1 cellular context compared by ENCODE assay signal in genomic region chr22:29030618-29031235, GRCh38.
A peak's percentile ranks its signal among the peaks of the same experiment; 100 is the strongest.
TF ChIP-seq lines count a peak whose summit lies in the region.

No MANE protein-coding gene starts in this region.

TF ChIP-seq in HepG2, 621 proteins besides CTCF, POLR2A, EP300 and RAD21 (continued from another document and continues in another):
- TF ChIP-seq, protein P1, sequence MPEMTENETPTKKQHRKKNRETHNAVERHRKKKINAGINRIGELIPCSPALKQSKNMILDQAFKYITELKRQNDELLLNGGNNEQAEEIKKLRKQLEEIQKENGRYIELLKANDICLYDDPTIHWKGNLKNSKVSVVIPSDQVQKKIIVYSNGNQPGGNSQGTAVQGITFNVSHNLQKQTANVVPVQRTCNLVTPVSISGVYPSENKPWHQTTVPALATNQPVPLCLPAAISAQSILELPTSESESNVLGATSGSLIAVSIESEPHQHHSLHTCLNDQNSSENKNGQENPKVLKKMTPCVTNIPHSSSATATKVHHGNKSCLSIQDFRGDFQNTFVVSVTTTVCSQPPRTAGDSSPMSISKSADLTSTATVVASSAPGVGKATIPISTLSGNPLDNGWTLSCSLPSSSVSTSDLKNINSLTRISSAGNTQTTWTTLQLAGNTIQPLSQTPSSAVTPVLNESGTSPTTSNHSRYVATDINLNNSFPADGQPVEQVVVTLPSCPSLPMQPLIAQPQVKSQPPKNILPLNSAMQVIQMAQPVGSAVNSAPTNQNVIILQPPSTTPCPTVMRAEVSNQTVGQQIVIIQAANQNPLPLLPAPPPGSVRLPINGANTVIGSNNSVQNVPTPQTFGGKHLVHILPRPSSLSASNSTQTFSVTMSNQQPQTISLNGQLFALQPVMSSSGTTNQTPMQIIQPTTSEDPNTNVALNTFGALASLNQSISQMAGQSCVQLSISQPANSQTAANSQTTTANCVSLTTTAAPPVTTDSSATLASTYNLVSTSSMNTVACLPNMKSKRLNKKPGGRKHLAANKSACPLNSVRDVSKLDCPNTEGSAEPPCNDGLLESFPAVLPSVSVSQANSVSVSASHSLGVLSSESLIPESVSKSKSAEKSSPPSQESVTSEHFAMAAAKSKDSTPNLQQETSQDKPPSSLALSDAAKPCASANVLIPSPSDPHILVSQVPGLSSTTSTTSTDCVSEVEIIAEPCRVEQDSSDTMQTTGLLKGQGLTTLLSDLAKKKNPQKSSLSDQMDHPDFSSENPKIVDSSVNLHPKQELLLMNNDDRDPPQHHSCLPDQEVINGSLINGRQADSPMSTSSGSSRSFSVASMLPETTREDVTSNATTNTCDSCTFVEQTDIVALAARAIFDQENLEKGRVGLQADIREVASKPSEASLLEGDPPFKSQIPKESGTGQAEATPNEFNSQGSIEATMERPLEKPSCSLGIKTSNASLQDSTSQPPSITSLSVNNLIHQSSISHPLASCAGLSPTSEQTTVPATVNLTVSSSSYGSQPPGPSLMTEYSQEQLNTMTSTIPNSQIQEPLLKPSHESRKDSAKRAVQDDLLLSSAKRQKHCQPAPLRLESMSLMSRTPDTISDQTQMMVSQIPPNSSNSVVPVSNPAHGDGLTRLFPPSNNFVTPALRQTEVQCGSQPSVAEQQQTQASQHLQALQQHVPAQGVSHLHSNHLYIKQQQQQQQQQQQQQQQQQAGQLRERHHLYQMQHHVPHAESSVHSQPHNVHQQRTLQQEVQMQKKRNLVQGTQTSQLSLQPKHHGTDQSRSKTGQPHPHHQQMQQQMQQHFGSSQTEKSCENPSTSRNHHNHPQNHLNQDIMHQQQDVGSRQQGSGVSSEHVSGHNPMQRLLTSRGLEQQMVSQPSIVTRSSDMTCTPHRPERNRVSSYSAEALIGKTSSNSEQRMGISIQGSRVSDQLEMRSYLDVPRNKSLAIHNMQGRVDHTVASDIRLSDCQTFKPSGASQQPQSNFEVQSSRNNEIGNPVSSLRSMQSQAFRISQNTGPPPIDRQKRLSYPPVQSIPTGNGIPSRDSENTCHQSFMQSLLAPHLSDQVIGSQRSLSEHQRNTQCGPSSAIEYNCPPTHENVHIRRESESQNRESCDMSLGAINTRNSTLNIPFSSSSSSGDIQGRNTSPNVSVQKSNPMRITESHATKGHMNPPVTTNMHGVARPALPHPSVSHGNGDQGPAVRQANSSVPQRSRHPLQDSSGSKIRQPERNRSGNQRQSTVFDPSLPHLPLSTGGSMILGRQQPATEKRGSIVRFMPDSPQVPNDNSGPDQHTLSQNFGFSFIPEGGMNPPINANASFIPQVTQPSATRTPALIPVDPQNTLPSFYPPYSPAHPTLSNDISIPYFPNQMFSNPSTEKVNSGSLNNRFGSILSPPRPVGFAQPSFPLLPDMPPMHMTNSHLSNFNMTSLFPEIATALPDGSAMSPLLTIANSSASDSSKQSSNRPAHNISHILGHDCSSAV (CRISPR knock-in tag; IDR thresholded peaks at IDR 0.05; ENCODE audit: borderline replicate concordance), result no peak
- TF ChIP-seq JDP2 (CRISPR knock-in tag; IDR thresholded peaks at IDR 0.05; ENCODE audit: borderline replicate concordance) (no peak), RARG (CRISPR knock-in tag; IDR thresholded peaks at IDR 0.05; ENCODE audit: low read depth) (no peak), ZNF432 (CRISPR knock-in tag; IDR thresholded peaks at IDR 0.05; ENCODE audit: borderline replicate concordance) (no peak), ZNF775 (CRISPR knock-in tag; IDR thresholded peaks at IDR 0.05; ENCODE audit: borderline replicate concordance) (no peak), ZNF282 (IDR thresholded peaks at IDR 0.05; ENCODE audit: partially characterized antibody) (no peak), SP2 (CRISPR knock-in tag; IDR thresholded peaks at IDR 0.05) (no peak; the same call in 1 of the 2 replicates), HNRNPLL (IDR thresholded peaks at IDR 0.05; ENCODE audit: low read depth, low read length, poor library complexity, severe bottlenecking) (peak; percentile 48), ZNF382 (CRISPR knock-in tag; IDR thresholded peaks at IDR 0.05; ENCODE audit: borderline replicate concordance) (no peak), CBX2 (IDR thresholded peaks at IDR 0.05; ENCODE audit: low read depth, low read length) (no peak), CBX2 (CRISPR knock-in tag; IDR thresholded peaks at IDR 0.05; ENCODE audit: low read depth) (no peak), ZNF124 (CRISPR knock-in tag; IDR thresholded peaks at IDR 0.05) (0 out of 2 replicates have a peak, but pooled peaks have one; percentile 16), ADNP (CRISPR knock-in tag; IDR thresholded peaks at IDR 0.05) (no peak), ZNF414 (CRISPR knock-in tag; IDR thresholded peaks at IDR 0.05) (peak; percentile 93), IKZF4 (CRISPR knock-in tag; IDR thresholded peaks at IDR 0.05; ENCODE audit: borderline replicate concordance, low read depth, not compliant biosample characterization) (no peak), ZNF747 (CRISPR knock-in tag; IDR thresholded peaks at IDR 0.05; ENCODE audit: borderline replicate concordance) (0 out of 2 replicates have a peak, but pooled peaks have one; percentile 42), KMT2A (CRISPR knock-in tag; IDR thresholded peaks at IDR 0.05) (peak; percentile 78; the same call in 1 of the 2 replicates), AGO1 (IDR thresholded peaks at IDR 0.05; ENCODE audit: low read depth, low read length, poor library complexity, severe bottlenecking) (no peak), AKNA (CRISPR knock-in tag; IDR thresholded peaks at IDR 0.05; ENCODE audit: borderline replicate concordance) (no peak), TOPORS (CRISPR knock-in tag; IDR thresholded peaks at IDR 0.05) (no peak), SNAPC2 (CRISPR knock-in tag; IDR thresholded peaks at IDR 0.05) (no peak), BRCA1 (CRISPR knock-in tag; IDR thresholded peaks at IDR 0.05) (no peak), GFI1 (CRISPR knock-in tag; IDR thresholded peaks at IDR 0.05; ENCODE audit: borderline replicate concordance) (peak; percentile 72; the same call in 1 of the 2 replicates), ZNF674 (CRISPR knock-in tag; IDR thresholded peaks at IDR 0.05; ENCODE audit: low read depth) (no peak), ZNF773 (CRISPR knock-in tag; IDR thresholded peaks at IDR 0.05; ENCODE audit: borderline replicate concordance) (no peak), SYNCRIP (IDR thresholded peaks at IDR 0.05; ENCODE audit: insufficient read depth, low read depth, low read length) (no peak), CREB1 (IDR thresholded peaks at IDR 0.05) (no peak), CREB1 (CRISPR knock-in tag; IDR thresholded peaks at IDR 0.05) (no peak), ZBTB3 (CRISPR knock-in tag; IDR thresholded peaks at IDR 0.05; ENCODE audit: borderline replicate concordance, low read depth) (no peak), PREB (CRISPR knock-in tag; IDR thresholded peaks at IDR 0.05) (no peak), ZNF713 (CRISPR knock-in tag; IDR thresholded peaks at IDR 0.05) (no peak), BRF2 (CRISPR knock-in tag; IDR thresholded peaks at IDR 0.05) (no peak), MYNN (CRISPR knock-in tag; IDR thresholded peaks at IDR 0.05; ENCODE audit: low read depth) (no peak), ZBTB2 (CRISPR knock-in tag; IDR thresholded peaks at IDR 0.05; ENCODE audit: low read depth) (no peak), ZNF101 (CRISPR knock-in tag; IDR thresholded peaks at IDR 0.05; ENCODE audit: borderline replicate concordance, low read depth) (0 out of 2 replicates have a peak, but pooled peaks have one; percentile 57)
- TF ChIP-seq, protein P2, sequence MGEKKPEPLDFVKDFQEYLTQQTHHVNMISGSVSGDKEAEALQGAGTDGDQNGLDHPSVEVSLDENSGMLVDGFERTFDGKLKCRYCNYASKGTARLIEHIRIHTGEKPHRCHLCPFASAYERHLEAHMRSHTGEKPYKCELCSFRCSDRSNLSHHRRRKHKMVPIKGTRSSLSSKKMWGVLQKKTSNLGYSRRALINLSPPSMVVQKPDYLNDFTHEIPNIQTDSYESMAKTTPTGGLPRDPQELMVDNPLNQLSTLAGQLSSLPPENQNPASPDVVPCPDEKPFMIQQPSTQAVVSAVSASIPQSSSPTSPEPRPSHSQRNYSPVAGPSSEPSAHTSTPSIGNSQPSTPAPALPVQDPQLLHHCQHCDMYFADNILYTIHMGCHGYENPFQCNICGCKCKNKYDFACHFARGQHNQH (CRISPR knock-in tag; IDR thresholded peaks at IDR 0.05), result peak; percentile 71; the same call in 1 of the 2 replicates
- TF ChIP-seq, protein P3, sequence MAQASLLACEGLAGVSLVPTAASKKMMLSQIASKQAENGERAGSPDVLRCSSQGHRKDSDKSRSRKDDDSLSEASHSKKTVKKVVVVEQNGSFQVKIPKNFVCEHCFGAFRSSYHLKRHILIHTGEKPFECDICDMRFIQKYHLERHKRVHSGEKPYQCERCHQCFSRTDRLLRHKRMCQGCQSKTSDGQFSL (CRISPR knock-in tag; IDR thresholded peaks at IDR 0.05), result peak; percentile 84
